Comparison of ENCODE assay signal across 1 cellular context in the genomic region with DNA sequence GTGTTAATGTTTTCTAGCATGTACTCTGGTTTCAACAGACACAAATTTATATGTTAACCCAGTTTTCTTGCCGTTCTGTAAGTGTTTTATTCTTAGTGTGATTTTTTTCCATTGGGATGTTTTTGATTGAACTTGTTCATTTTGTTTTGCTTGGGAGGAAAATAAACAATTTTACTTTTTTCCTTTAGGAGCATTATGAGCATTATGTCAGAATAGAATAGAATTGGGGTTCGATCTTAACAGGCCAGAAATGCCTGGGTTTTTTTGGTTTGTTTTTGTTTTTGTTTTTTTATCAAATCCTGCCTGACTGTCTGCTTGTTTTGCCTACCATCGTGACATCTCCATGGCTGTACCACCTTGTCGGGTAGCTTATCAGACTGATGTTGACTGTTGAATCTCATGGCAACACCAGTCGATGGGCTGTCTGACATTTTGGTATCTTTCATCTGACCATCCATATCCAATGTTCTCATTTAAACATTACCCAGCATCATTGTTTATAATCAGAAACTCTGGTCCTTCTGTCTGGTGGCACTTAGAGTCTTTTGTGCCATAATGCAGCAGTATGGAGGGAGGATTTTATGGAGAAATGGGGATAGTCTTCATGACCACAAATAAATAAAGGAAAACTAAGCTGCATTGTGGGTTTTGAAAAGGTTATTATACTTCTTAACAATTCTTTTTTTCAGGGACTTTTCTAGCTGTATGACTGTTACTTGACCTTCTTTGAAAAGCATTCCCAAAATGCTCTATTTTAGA.
TF ChIP-seq lines count a peak whose summit lies in the region.

No MANE protein-coding gene starts in this region.

TF ChIP-seq in GM12878, 131 proteins besides CTCF, POLR2A, EP300 and RAD21 (continues in another document):
- no peak for TF ChIP-seq TCF7 (IDR thresholded peaks at IDR 0.05; ENCODE audit: borderline replicate concordance)
- no peak for TF ChIP-seq ZZZ3 (IDR thresholded peaks at IDR 0.05; ENCODE audit: control insufficient read depth, insufficient read length, low read depth)
- TF ChIP-seq, protein P1, sequence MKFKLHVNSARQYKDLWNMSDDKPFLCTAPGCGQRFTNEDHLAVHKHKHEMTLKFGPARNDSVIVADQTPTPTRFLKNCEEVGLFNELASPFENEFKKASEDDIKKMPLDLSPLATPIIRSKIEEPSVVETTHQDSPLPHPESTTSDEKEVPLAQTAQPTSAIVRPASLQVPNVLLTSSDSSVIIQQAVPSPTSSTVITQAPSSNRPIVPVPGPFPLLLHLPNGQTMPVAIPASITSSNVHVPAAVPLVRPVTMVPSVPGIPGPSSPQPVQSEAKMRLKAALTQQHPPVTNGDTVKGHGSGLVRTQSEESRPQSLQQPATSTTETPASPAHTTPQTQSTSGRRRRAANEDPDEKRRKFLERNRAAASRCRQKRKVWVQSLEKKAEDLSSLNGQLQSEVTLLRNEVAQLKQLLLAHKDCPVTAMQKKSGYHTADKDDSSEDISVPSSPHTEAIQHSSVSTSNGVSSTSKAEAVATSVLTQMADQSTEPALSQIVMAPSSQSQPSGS (IDR thresholded peaks at IDR 0.05; ENCODE audit: low read length), result no peak
- TF ChIP-seq ZSCAN29 (IDR thresholded peaks at IDR 0.05), result no peak
- TF ChIP-seq MTA3 (IDR thresholded peaks at IDR 0.05; ENCODE audit: borderline replicate concordance, low read length), result no peak
- no peak for TF ChIP-seq NFYA (IDR thresholded peaks at IDR 0.05; ENCODE audit: borderline replicate concordance, low read depth, low read length)
- peak; percentile 51; the same call in 1 of the 2 replicates for TF ChIP-seq NFXL1 (IDR thresholded peaks at IDR 0.05; ENCODE audit: borderline replicate concordance)
- TF ChIP-seq SMAD5 (IDR thresholded peaks at IDR 0.05; ENCODE audit: low read depth), result peak; percentile 68
- TF ChIP-seq, protein P2, sequence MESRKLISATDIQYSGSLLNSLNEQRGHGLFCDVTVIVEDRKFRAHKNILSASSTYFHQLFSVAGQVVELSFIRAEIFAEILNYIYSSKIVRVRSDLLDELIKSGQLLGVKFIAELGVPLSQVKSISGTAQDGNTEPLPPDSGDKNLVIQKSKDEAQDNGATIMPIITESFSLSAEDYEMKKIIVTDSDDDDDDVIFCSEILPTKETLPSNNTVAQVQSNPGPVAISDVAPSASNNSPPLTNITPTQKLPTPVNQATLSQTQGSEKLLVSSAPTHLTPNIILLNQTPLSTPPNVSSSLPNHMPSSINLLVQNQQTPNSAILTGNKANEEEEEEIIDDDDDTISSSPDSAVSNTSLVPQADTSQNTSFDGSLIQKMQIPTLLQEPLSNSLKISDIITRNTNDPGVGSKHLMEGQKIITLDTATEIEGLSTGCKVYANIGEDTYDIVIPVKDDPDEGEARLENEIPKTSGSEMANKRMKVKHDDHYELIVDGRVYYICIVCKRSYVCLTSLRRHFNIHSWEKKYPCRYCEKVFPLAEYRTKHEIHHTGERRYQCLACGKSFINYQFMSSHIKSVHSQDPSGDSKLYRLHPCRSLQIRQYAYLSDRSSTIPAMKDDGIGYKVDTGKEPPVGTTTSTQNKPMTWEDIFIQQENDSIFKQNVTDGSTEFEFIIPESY (IDR thresholded peaks at IDR 0.05), result no peak; the same call in 1 of the 2 replicates
- TF ChIP-seq, protein P3, sequence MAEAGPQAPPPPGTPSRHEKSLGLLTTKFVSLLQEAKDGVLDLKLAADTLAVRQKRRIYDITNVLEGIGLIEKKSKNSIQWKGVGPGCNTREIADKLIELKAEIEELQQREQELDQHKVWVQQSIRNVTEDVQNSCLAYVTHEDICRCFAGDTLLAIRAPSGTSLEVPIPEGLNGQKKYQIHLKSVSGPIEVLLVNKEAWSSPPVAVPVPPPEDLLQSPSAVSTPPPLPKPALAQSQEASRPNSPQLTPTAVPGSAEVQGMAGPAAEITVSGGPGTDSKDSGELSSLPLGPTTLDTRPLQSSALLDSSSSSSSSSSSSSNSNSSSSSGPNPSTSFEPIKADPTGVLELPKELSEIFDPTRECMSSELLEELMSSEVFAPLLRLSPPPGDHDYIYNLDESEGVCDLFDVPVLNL (IDR thresholded peaks at IDR 0.05; ENCODE audit: low read depth, low read length), result no peak
- TF ChIP-seq NR2F1 (conservative IDR thresholded peaks at IDR 0.05), result 0 out of 2 replicates have a peak, but pooled peaks have one; percentile 30
- no peak for TF ChIP-seq BCL11A (IDR thresholded peaks at IDR 0.05; ENCODE audit: low read depth, low read length)
- TF ChIP-seq CHD4 (IDR thresholded peaks at IDR 0.05), result no peak
- no peak; the same call in 1 of the 2 replicates for TF ChIP-seq RAD51 (IDR thresholded peaks at IDR 0.05)
- TF ChIP-seq RELA (IDR thresholded peaks at IDR 0.05; ENCODE audit: borderline replicate concordance, partially characterized antibody), result no peak
- TF ChIP-seq, protein P4, sequence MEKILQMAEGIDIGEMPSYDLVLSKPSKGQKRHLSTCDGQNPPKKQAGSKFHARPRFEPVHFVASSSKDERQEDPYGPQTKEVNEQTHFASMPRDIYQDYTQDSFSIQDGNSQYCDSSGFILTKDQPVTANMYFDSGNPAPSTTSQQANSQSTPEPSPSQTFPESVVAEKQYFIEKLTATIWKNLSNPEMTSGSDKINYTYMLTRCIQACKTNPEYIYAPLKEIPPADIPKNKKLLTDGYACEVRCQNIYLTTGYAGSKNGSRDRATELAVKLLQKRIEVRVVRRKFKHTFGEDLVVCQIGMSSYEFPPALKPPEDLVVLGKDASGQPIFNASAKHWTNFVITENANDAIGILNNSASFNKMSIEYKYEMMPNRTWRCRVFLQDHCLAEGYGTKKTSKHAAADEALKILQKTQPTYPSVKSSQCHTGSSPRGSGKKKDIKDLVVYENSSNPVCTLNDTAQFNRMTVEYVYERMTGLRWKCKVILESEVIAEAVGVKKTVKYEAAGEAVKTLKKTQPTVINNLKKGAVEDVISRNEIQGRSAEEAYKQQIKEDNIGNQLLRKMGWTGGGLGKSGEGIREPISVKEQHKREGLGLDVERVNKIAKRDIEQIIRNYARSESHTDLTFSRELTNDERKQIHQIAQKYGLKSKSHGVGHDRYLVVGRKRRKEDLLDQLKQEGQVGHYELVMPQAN (conservative IDR thresholded peaks at IDR 0.05), result peak; percentile 12; the same call in 1 of the 2 replicates
- TF ChIP-seq BRCA1 (IDR thresholded peaks at IDR 0.05; ENCODE audit: low read depth, low read length), result no peak
- TF ChIP-seq, protein P5, sequence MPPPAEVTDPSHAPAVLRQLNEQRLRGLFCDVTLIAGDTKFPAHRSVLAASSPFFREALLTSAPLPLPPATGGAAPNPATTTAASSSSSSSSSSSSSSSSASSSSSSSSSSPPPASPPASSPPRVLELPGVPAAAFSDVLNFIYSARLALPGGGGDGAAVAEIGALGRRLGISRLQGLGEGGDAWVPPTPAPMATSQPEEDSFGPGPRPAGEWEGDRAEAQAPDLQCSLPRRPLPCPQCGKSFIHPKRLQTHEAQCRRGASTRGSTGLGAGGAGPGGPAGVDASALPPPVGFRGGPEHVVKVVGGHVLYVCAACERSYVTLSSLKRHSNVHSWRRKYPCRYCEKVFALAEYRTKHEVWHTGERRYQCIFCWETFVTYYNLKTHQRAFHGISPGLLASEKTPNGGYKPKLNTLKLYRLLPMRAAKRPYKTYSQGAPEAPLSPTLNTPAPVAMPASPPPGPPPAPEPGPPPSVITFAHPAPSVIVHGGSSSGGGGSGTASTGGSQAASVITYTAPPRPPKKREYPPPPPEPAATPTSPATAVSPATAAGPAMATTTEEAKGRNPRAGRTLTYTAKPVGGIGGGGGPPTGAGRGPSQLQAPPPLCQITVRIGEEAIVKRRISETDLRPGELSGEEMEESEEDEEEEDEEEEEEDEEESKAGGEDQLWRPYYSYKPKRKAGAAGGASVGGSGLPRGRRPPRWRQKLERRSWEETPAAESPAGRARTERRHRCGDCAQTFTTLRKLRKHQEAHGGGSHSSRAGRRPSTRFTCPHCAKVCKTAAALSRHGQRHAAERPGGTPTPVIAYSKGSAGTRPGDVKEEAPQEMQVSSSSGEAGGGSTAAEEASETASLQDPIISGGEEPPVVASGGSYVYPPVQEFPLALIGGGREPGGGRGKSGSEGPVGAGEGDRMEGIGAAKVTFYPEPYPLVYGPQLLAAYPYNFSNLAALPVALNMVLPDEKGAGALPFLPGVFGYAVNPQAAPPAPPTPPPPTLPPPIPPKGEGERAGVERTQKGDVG (CRISPR knock-in tag; IDR thresholded peaks at IDR 0.05), result no peak
- no peak for TF ChIP-seq RCOR1 (conservative IDR thresholded peaks at IDR 0.05; ENCODE audit: low read depth, low read length)
- TF ChIP-seq IKZF1 (conservative IDR thresholded peaks at IDR 0.05), result peak; percentile 24; the same call in 1 of the 2 replicates
- no peak for TF ChIP-seq SMARCA5 (IDR thresholded peaks at IDR 0.05)
- TF ChIP-seq POLR2AphosphoS5 (IDR thresholded peaks at IDR 0.05; ENCODE audit: low read length), result peak; percentile 21
- no peak for TF ChIP-seq SUZ12 (IDR thresholded peaks at IDR 0.05; ENCODE audit: unreplicated experiment)
- no peak for TF ChIP-seq SUPT20H (IDR thresholded peaks at IDR 0.05; ENCODE audit: borderline replicate concordance, control insufficient read depth, low read depth, low read length)
- TF ChIP-seq, protein P6, sequence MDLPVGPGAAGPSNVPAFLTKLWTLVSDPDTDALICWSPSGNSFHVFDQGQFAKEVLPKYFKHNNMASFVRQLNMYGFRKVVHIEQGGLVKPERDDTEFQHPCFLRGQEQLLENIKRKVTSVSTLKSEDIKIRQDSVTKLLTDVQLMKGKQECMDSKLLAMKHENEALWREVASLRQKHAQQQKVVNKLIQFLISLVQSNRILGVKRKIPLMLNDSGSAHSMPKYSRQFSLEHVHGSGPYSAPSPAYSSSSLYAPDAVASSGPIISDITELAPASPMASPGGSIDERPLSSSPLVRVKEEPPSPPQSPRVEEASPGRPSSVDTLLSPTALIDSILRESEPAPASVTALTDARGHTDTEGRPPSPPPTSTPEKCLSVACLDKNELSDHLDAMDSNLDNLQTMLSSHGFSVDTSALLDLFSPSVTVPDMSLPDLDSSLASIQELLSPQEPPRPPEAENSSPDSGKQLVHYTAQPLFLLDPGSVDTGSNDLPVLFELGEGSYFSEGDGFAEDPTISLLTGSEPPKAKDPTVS (IDR thresholded peaks at IDR 0.05; ENCODE audit: low read depth, low read length), result no peak
- no peak for TF ChIP-seq CBX3 (IDR thresholded peaks at IDR 0.05; ENCODE audit: borderline replicate concordance, low read depth)
- TF ChIP-seq STAT3 (IDR thresholded peaks at IDR 0.05; ENCODE audit: low read depth, low read length), result no peak
- no peak for TF ChIP-seq WRNIP1 (IDR thresholded peaks at IDR 0.05; ENCODE audit: borderline replicate concordance, low read depth, low read length)
- TF ChIP-seq FOS (IDR thresholded peaks at IDR 0.05; ENCODE audit: borderline replicate concordance, extremely low read depth, insufficient read length), result no peak
- peak; percentile 36; the same call in 1 of the 2 replicates for TF ChIP-seq BMI1 (IDR thresholded peaks at IDR 0.05; ENCODE audit: borderline replicate concordance)
- no peak for TF ChIP-seq SMC3 (IDR thresholded peaks at IDR 0.05; ENCODE audit: borderline replicate concordance, low read length)
- no peak for TF ChIP-seq HDAC2 (IDR thresholded peaks at IDR 0.05)
- TF ChIP-seq ASH2L (IDR thresholded peaks at IDR 0.05; ENCODE audit: borderline replicate concordance, low read depth), result no peak
- TF ChIP-seq HDGF (IDR thresholded peaks at IDR 0.05), result no peak
- TF ChIP-seq SMAD1 (IDR thresholded peaks at IDR 0.05; ENCODE audit: low read depth, partially characterized antibody), result peak; percentile 67
- no peak for TF ChIP-seq MEF2A (IDR thresholded peaks at IDR 0.05; ENCODE audit: insufficient read depth, low read depth, low read length)
- no peak for TF ChIP-seq HDAC6 (IDR thresholded peaks at IDR 0.05; ENCODE audit: unreplicated experiment)
- TF ChIP-seq TBL1XR1 (IDR thresholded peaks at IDR 0.05; ENCODE audit: low read depth, low read length), result 0 out of 2 replicates have a peak, but pooled peaks have one; percentile 17
- TF ChIP-seq MTA2 (IDR thresholded peaks at IDR 0.05; ENCODE audit: low read depth), result no peak
- TF ChIP-seq HCFC1 (IDR thresholded peaks at IDR 0.05; ENCODE audit: low read length), result no peak
- peak; percentile 26 to 55; a peak in 2 of 4 replicates for TF ChIP-seq ETV6 (conservative IDR thresholded peaks at IDR 0.05 in 1 of 2, IDR thresholded peaks at IDR 0.05 in 1 of 2; ENCODE audit: borderline replicate concordance in 1 of 2, low read depth in 1 of 2)
- TF ChIP-seq EGR1 (IDR thresholded peaks at IDR 0.05; ENCODE audit: borderline replicate concordance in 1 of 2, low read depth in 2 of 2, low read length in 2 of 2), result no peak
- TF ChIP-seq, protein P7, sequence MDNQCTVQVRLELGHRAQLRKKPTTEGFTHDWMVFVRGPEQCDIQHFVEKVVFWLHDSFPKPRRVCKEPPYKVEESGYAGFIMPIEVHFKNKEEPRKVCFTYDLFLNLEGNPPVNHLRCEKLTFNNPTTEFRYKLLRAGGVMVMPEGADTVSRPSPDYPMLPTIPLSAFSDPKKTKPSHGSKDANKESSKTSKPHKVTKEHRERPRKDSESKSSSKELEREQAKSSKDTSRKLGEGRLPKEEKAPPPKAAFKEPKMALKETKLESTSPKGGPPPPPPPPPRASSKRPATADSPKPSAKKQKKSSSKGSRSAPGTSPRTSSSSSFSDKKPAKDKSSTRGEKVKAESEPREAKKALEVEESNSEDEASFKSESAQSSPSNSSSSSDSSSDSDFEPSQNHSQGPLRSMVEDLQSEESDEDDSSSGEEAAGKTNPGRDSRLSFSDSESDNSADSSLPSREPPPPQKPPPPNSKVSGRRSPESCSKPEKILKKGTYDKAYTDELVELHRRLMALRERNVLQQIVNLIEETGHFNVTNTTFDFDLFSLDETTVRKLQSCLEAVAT (IDR thresholded peaks at IDR 0.05), result peak; percentile 98
- TF ChIP-seq RFX5 (IDR thresholded peaks at IDR 0.05; ENCODE audit: low read depth, low read length), result no peak
- no peak for TF ChIP-seq KDM1A (IDR thresholded peaks at IDR 0.05; ENCODE audit: borderline replicate concordance)
- no peak for TF ChIP-seq CREM (IDR thresholded peaks at IDR 0.05; ENCODE audit: low read depth)
- TF ChIP-seq POLR2AphosphoS2 (IDR thresholded peaks at IDR 0.05; ENCODE audit: low read depth, low read length), result no peak; the same call in 1 of the 2 replicates
- no peak for TF ChIP-seq ZNF622 (IDR thresholded peaks at IDR 0.05)
- TF ChIP-seq SREBF2 (IDR thresholded peaks at IDR 0.05; ENCODE audit: low read length), result no peak
- TF ChIP-seq ATF7 (IDR thresholded peaks at IDR 0.05; ENCODE audit: low read depth), result no peak
- TF ChIP-seq, protein P8, sequence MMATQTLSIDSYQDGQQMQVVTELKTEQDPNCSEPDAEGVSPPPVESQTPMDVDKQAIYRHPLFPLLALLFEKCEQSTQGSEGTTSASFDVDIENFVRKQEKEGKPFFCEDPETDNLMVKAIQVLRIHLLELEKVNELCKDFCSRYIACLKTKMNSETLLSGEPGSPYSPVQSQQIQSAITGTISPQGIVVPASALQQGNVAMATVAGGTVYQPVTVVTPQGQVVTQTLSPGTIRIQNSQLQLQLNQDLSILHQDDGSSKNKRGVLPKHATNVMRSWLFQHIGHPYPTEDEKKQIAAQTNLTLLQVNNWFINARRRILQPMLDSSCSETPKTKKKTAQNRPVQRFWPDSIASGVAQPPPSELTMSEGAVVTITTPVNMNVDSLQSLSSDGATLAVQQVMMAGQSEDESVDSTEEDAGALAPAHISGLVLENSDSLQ (IDR thresholded peaks at IDR 0.05), result peak; percentile 50; the same call in 1 of the 2 replicates
- TF ChIP-seq YY1 (IDR thresholded peaks at IDR 0.05; ENCODE audit: low read depth, low read length), result no peak
- TF ChIP-seq SP1 (IDR thresholded peaks at IDR 0.05; ENCODE audit: low read depth, low read length), result no peak
- no peak for TF ChIP-seq SPI1 (IDR thresholded peaks at IDR 0.05; ENCODE audit: borderline replicate concordance, insufficient read depth, low read depth, low read length)
- no peak for TF ChIP-seq YBX1 (IDR thresholded peaks at IDR 0.05)
- TF ChIP-seq NRF1 (conservative IDR thresholded peaks at IDR 0.05; ENCODE audit: low read depth, low read length), result no peak
- no peak for TF ChIP-seq ZNF274 (IDR thresholded peaks at IDR 0.05; ENCODE audit: insufficient read depth, insufficient read length)
